In the genomic region with DNA sequence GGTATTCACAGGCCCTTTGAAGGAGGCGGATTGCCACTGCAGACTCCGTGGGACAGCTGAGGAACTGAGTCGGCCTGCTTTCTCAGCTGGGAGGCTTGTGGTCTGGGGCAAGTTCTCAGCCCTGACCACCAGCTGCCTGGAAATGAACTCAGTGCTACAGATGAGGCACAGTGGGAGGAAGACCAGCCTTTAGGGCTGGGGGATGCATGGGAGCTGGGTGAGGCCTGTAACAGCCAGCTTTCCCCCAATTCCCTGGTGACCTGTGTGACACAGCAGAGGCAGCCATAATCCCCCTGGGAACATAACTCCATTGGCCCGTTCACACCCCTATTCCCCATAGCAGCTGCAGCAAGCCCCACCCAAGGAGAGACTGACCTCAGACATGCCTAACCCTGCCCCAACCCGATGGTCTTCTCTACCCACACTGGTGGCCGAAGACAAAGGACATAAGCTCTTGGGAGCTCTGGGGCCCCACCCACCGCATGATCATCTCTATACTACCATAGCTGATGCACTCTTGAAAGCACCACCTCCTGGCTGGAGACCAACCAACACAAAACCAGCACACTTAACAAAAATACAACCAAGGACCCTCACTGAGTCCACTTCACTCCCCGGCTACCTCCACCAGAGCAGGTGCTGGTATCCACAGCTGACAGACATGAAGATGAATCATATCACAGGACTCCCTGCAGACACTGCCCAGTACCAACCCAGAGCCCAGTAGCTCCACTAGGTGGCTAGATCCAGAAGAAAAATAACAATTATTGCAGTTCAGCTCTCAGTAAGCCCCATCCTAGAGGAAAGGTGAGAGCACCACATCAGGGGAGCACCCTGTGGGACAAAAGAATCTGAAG, we compare ENCODE assay signal across 9 cellular contexts.
DNase-seq lines count a peak whose midpoint lies in the region; ATAC-seq lines count a peak whose summit lies in the region.
"Had no signal": no experiment of that assay in that cellular context is flagged by ENCODE, and none has a peak within 500 bp of the region (broad histone marks: within the 10 kb centered on the region; RNA-seq: fewer than 3 reads in every experiment).

No MANE protein-coding gene starts in this region.

- ATAC-seq in GM18909 (IDR thresholded peaks at IDR 0.05; ENCODE audit: poor library complexity, unreplicated experiment): peak; percentile 90
- peak; percentile 82 for ATAC-seq in HG02623 (IDR thresholded peaks at IDR 0.05; ENCODE audit: unreplicated experiment)

- H3K4me3 ChIP-seq in skeletal muscle cell (ENCODE audit: low read depth, low read length): no peak overlapping the region
- H3K4me3 ChIP-seq: lung, thoracic aorta had no signal

- peak; percentile 56 for DNase-seq in NCI-H345 (lab: John Stamatoyannopoulos, UW)
- DNase-seq in skeletal muscle cell (ENCODE audit: low read depth): peak; percentile 48
- DNase-seq in NCI-H1436 (lab: John Stamatoyannopoulos, UW): no peak
- no peak for DNase-seq in GDM1 (lab: John Stamatoyannopoulos, UW)
- no peak for DNase-seq in RKO (ENCODE audit: low spot score)

Comparison
In these comparisons a context has a peak if more than half of its experiments do, and no peak if none do; other contexts are left out.
1. DNase-seq: peak in NCI-H345 (single experiment) and skeletal muscle cell (single experiment); none in NCI-H1436 (single experiment), GDM1 (single experiment) and RKO (single experiment).